ENCODE assay signal across 2 cellular contexts in genomic region chr2:111932841-111933291, GRCh38.
A peak's percentile ranks its signal among the peaks of the same experiment; 100 is the strongest.
TF ChIP-seq lines count a peak whose summit lies in the region.

No MANE protein-coding gene starts in this region.

TF ChIP-seq in HepG2, 621 proteins besides CTCF, POLR2A, EP300 and RAD21 (continues in another document):
- TF ChIP-seq ZBTB2 (CRISPR knock-in tag; IDR thresholded peaks at IDR 0.05; ENCODE audit: low read depth): no peak
- no peak for TF ChIP-seq KLF11 (CRISPR knock-in tag; IDR thresholded peaks at IDR 0.05)
- 0 out of 2 replicates have a peak, but pooled peaks have one; percentile 34 for TF ChIP-seq NFIC (IDR thresholded peaks at IDR 0.05; ENCODE audit: low read length)
- no peak for TF ChIP-seq RFX3 (CRISPR knock-in tag; IDR thresholded peaks at IDR 0.05)
- TF ChIP-seq HIVEP1 (CRISPR knock-in tag; IDR thresholded peaks at IDR 0.05): no peak
- TF ChIP-seq NR2F2 (IDR thresholded peaks at IDR 0.05; ENCODE audit: borderline replicate concordance, low read depth): peak; percentile 68; the same call in 1 of the 2 replicates
- peak; percentile 48; the same call in 1 of the 2 replicates for TF ChIP-seq HDAC2 (CRISPR knock-in tag; IDR thresholded peaks at IDR 0.05)
- no peak for TF ChIP-seq SUZ12 (IDR thresholded peaks at IDR 0.05; ENCODE audit: low read depth, low read length)
- no peak for TF ChIP-seq POGK (CRISPR knock-in tag; conservative IDR thresholded peaks at IDR 0.05)
- TF ChIP-seq ZXDC (CRISPR knock-in tag; IDR thresholded peaks at IDR 0.05): no peak
- TF ChIP-seq ISL2 (CRISPR knock-in tag; IDR thresholded peaks at IDR 0.05): peak; percentile 79
- TF ChIP-seq ZIK1 (CRISPR knock-in tag; IDR thresholded peaks at IDR 0.05; ENCODE audit: borderline replicate concordance, low read depth): no peak
- 0 out of 2 replicates have a peak, but pooled peaks have one; percentile 34 for TF ChIP-seq CEBPG (CRISPR knock-in tag; IDR thresholded peaks at IDR 0.05)
- TF ChIP-seq DPF2 (CRISPR knock-in tag; IDR thresholded peaks at IDR 0.05; ENCODE audit: borderline replicate concordance, low read depth): no peak
- TF ChIP-seq IKZF4 (CRISPR knock-in tag; IDR thresholded peaks at IDR 0.05; ENCODE audit: borderline replicate concordance, low read depth, not compliant biosample characterization): no peak
- no peak for TF ChIP-seq ZNF891 (CRISPR knock-in tag; IDR thresholded peaks at IDR 0.05)
- TF ChIP-seq RFXAP (CRISPR knock-in tag; IDR thresholded peaks at IDR 0.05; ENCODE audit: borderline replicate concordance): no peak
- TF ChIP-seq SOX13 (IDR thresholded peaks at IDR 0.05): no peak
- TF ChIP-seq SOX13 (CRISPR knock-in tag; conservative IDR thresholded peaks at IDR 0.05 in 1 of 2, IDR thresholded peaks at IDR 0.05 in 1 of 2): peak in 1 of 2 experiments; percentile 68; a peak in 2 of 4 replicates
- TF ChIP-seq KLF6 (CRISPR knock-in tag; IDR thresholded peaks at IDR 0.05): no peak
- TF ChIP-seq UBTF (CRISPR knock-in tag; IDR thresholded peaks at IDR 0.05): no peak
- peak; percentile 31; the same call in 1 of the 2 replicates for TF ChIP-seq FOXA3 (CRISPR knock-in tag; IDR thresholded peaks at IDR 0.05)
- 0 out of 2 replicates have a peak, but pooled peaks have one; percentile 17 for TF ChIP-seq BCL6 (CRISPR knock-in tag; IDR thresholded peaks at IDR 0.05)
- TF ChIP-seq KDM3A (CRISPR knock-in tag; IDR thresholded peaks at IDR 0.05; ENCODE audit: low read depth): no peak
- no peak for TF ChIP-seq ZNF775 (CRISPR knock-in tag; IDR thresholded peaks at IDR 0.05; ENCODE audit: borderline replicate concordance)

TF ChIP-seq in GM12891, 5 proteins besides CTCF, POLR2A, EP300 and RAD21:
- TF ChIP-seq POLR2AphosphoS5 (IDR thresholded peaks at IDR 0.05; ENCODE audit: low read depth, low read length): no peak
- TF ChIP-seq TAF1 (IDR thresholded peaks at IDR 0.05; ENCODE audit: low read depth, low read length): no peak
- no peak for TF ChIP-seq SPI1 (IDR thresholded peaks at IDR 0.05; ENCODE audit: low read depth, low read length)
- TF ChIP-seq POU2F2 (IDR thresholded peaks at IDR 0.05; ENCODE audit: low read depth, low read length): no peak
- no peak for TF ChIP-seq PAX5 (IDR thresholded peaks at IDR 0.05; ENCODE audit: insufficient read depth, low read length, severe bottlenecking)
